ENCODE assay signal across 1 cellular context in the genomic region with DNA sequence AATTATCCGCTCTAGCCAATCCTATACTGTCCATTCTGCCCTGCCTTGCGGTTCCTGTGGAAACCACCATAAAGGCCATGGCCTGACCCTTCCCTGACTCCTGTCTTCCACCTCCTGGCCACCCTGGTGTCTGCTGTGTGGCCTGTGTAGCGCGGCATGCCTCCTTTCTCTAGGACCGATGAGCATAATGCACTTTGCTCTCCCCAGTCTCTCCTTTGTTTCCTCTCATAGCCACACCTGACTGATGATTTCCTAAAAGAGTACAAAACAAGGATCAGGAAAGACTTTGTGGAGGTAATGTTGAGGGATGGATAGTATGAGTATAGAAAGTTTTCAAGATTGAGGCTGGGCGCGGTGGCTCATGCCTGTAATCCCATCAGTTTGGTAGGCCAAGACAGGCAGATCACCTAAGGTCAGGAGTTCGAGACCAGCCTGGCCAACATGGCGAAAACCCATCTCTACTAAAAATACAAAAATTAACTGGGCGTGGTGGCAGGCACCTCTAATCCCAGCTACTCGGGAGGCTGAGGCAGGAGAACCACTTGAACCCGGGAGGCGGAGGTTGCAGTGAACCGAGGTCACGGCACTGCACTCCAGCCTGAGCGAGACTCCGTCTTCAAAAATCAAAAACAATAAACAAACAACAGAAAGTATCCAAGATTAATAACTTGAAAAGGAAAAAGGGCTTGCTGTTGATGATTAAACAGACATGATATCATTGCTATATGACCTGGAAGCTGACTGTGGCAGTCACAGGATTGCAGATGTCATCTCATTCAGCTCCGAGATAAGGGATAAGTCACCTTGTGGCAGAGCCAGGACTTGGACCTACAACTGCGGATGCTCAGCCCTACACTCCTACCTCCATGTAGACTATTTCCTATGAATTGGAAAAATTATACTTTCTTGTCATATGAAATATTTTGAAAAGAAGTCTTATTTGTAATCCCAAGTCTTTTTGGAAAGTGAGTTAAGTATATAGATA.
A peak's percentile ranks its signal among the peaks of the same experiment; 100 is the strongest.
TF ChIP-seq lines count a peak whose summit lies in the region.

No MANE protein-coding gene starts in this region.

TF ChIP-seq in HepG2, 621 proteins besides CTCF, POLR2A, EP300 and RAD21 (continued from another document and continues in another):
- TF ChIP-seq, protein P1, sequence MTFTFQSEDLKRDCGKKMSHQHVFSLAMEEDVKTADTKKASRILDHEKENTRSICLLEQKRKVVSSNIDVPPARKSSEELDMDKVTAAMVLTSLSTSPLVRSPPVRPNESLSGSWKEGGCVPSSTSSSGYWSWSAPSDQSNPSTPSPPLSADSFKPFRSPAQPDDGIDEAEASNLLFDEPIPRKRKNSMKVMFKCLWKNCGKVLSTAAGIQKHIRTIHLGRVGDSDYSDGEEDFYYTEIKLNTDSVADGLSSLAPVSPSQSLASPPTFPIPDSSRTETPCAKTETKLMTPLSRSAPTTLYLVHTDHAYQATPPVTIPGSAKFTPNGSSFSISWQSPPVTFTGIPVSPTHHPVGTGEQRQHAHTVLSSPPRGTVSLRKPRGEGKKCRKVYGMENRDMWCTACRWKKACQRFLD (CRISPR knock-in tag; IDR thresholded peaks at IDR 0.05; ENCODE audit: borderline replicate concordance): no peak
- TF ChIP-seq USF2 (IDR thresholded peaks at IDR 0.05; ENCODE audit: low read depth, low read length): no peak
- no peak for TF ChIP-seq USF2 (CRISPR knock-in tag; IDR thresholded peaks at IDR 0.05; ENCODE audit: borderline replicate concordance)
- 0 out of 2 replicates have a peak, but pooled peaks have one; percentile 32 for TF ChIP-seq FOXK1 (CRISPR knock-in tag; IDR thresholded peaks at IDR 0.05; ENCODE audit: borderline replicate concordance, low read depth)
- TF ChIP-seq ATF7-NPFF (CRISPR knock-in tag; IDR thresholded peaks at IDR 0.05; ENCODE audit: low read depth): no peak
- no peak for TF ChIP-seq ZNF773 (CRISPR knock-in tag; IDR thresholded peaks at IDR 0.05; ENCODE audit: borderline replicate concordance)
- no peak for TF ChIP-seq ZNF629 (CRISPR knock-in tag; conservative IDR thresholded peaks at IDR 0.05)
- no peak for TF ChIP-seq ZNF460 (CRISPR knock-in tag; IDR thresholded peaks at IDR 0.05; ENCODE audit: borderline replicate concordance)
- no peak for TF ChIP-seq PAWR (CRISPR knock-in tag; IDR thresholded peaks at IDR 0.05; ENCODE audit: borderline replicate concordance)
- no peak for TF ChIP-seq ARNTL (CRISPR knock-in tag; IDR thresholded peaks at IDR 0.05)
- TF ChIP-seq, protein P2, sequence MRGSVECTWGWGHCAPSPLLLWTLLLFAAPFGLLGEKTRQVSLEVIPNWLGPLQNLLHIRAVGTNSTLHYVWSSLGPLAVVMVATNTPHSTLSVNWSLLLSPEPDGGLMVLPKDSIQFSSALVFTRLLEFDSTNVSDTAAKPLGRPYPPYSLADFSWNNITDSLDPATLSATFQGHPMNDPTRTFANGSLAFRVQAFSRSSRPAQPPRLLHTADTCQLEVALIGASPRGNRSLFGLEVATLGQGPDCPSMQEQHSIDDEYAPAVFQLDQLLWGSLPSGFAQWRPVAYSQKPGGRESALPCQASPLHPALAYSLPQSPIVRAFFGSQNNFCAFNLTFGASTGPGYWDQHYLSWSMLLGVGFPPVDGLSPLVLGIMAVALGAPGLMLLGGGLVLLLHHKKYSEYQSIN (CRISPR knock-in tag; IDR thresholded peaks at IDR 0.05; ENCODE audit: borderline replicate concordance): no peak
- TF ChIP-seq CREM (IDR thresholded peaks at IDR 0.05): no peak
- no peak for TF ChIP-seq CREM (CRISPR knock-in tag; IDR thresholded peaks at IDR 0.05)
- peak; percentile 67; the same call in 1 of the 2 replicates for TF ChIP-seq ZFP91 (CRISPR knock-in tag; IDR thresholded peaks at IDR 0.05; ENCODE audit: borderline replicate concordance)
- TF ChIP-seq ZNF580 (CRISPR knock-in tag; IDR thresholded peaks at IDR 0.05; ENCODE audit: borderline replicate concordance, low read depth): peak; percentile 80; the same call in 1 of the 2 replicates
- peak; percentile 50; the same call in 1 of the 2 replicates for TF ChIP-seq NCOA2 (CRISPR knock-in tag; IDR thresholded peaks at IDR 0.05)
- TF ChIP-seq ZNF720 (CRISPR knock-in tag; IDR thresholded peaks at IDR 0.05): no peak
- peak; percentile 65 for TF ChIP-seq IKZF5 (CRISPR knock-in tag; IDR thresholded peaks at IDR 0.05)
- TF ChIP-seq NR3C1 (CRISPR knock-in tag; IDR thresholded peaks at IDR 0.05): no peak
- TF ChIP-seq, protein P3, sequence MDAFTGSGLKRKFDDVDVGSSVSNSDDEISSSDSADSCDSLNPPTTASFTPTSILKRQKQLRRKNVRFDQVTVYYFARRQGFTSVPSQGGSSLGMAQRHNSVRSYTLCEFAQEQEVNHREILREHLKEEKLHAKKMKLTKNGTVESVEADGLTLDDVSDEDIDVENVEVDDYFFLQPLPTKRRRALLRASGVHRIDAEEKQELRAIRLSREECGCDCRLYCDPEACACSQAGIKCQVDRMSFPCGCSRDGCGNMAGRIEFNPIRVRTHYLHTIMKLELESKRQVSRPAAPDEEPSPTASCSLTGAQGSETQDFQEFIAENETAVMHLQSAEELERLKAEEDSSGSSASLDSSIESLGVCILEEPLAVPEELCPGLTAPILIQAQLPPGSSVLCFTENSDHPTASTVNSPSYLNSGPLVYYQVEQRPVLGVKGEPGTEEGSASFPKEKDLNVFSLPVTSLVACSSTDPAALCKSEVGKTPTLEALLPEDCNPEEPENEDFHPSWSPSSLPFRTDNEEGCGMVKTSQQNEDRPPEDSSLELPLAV (CRISPR knock-in tag; conservative IDR thresholded peaks at IDR 0.05; ENCODE audit: low read depth): no peak
- TF ChIP-seq, protein P4, sequence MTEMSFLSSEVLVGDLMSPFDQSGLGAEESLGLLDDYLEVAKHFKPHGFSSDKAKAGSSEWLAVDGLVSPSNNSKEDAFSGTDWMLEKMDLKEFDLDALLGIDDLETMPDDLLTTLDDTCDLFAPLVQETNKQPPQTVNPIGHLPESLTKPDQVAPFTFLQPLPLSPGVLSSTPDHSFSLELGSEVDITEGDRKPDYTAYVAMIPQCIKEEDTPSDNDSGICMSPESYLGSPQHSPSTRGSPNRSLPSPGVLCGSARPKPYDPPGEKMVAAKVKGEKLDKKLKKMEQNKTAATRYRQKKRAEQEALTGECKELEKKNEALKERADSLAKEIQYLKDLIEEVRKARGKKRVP (CRISPR knock-in tag; IDR thresholded peaks at IDR 0.05): no peak
- no peak for TF ChIP-seq ZNF354B (CRISPR knock-in tag; IDR thresholded peaks at IDR 0.05)
- TF ChIP-seq FLYWCH1 (CRISPR knock-in tag; IDR thresholded peaks at IDR 0.05): no peak
- TF ChIP-seq, protein P5, sequence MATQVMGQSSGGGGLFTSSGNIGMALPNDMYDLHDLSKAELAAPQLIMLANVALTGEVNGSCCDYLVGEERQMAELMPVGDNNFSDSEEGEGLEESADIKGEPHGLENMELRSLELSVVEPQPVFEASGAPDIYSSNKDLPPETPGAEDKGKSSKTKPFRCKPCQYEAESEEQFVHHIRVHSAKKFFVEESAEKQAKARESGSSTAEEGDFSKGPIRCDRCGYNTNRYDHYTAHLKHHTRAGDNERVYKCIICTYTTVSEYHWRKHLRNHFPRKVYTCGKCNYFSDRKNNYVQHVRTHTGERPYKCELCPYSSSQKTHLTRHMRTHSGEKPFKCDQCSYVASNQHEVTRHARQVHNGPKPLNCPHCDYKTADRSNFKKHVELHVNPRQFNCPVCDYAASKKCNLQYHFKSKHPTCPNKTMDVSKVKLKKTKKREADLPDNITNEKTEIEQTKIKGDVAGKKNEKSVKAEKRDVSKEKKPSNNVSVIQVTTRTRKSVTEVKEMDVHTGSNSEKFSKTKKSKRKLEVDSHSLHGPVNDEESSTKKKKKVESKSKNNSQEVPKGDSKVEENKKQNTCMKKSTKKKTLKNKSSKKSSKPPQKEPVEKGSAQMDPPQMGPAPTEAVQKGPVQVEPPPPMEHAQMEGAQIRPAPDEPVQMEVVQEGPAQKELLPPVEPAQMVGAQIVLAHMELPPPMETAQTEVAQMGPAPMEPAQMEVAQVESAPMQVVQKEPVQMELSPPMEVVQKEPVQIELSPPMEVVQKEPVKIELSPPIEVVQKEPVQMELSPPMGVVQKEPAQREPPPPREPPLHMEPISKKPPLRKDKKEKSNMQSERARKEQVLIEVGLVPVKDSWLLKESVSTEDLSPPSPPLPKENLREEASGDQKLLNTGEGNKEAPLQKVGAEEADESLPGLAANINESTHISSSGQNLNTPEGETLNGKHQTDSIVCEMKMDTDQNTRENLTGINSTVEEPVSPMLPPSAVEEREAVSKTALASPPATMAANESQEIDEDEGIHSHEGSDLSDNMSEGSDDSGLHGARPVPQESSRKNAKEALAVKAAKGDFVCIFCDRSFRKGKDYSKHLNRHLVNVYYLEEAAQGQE (IDR thresholded peaks at IDR 0.05; ENCODE audit: borderline replicate concordance in 1 of 2, low read depth in 1 of 2, low read length in 2 of 2): no peak
- no peak for TF ChIP-seq ZNF281 (CRISPR knock-in tag; IDR thresholded peaks at IDR 0.05; ENCODE audit: borderline replicate concordance)
- TF ChIP-seq AHR (CRISPR knock-in tag; IDR thresholded peaks at IDR 0.05): no peak
- no peak for TF ChIP-seq EED (CRISPR knock-in tag; IDR thresholded peaks at IDR 0.05)
- no peak for TF ChIP-seq ZBTB46 (CRISPR knock-in tag; IDR thresholded peaks at IDR 0.05; ENCODE audit: borderline replicate concordance)
- no peak for TF ChIP-seq RFX3 (CRISPR knock-in tag; IDR thresholded peaks at IDR 0.05)
- TF ChIP-seq NAIF1 (CRISPR knock-in tag; IDR thresholded peaks at IDR 0.05; ENCODE audit: borderline replicate concordance): no peak
- TF ChIP-seq AGO2 (optimal IDR thresholded peaks at IDR 0.05; ENCODE audit: low read depth, low read length): no peak
- no peak for TF ChIP-seq ZNF564 (CRISPR knock-in tag; IDR thresholded peaks at IDR 0.05)
- TF ChIP-seq ATF7 (IDR thresholded peaks at IDR 0.05): no peak
- TF ChIP-seq ATF7 (CRISPR knock-in tag; IDR thresholded peaks at IDR 0.05): no peak
- TF ChIP-seq FOXP1 (IDR thresholded peaks at IDR 0.05): no peak
- no peak for TF ChIP-seq FOXP1 (CRISPR knock-in tag; IDR thresholded peaks at IDR 0.05)
- TF ChIP-seq BORCS8-MEF2B (CRISPR knock-in tag; IDR thresholded peaks at IDR 0.05): peak; percentile 39; the same call in 1 of the 2 replicates
- no peak for TF ChIP-seq ZNF34 (CRISPR knock-in tag; IDR thresholded peaks at IDR 0.05; ENCODE audit: borderline replicate concordance)
